In the genomic region with DNA sequence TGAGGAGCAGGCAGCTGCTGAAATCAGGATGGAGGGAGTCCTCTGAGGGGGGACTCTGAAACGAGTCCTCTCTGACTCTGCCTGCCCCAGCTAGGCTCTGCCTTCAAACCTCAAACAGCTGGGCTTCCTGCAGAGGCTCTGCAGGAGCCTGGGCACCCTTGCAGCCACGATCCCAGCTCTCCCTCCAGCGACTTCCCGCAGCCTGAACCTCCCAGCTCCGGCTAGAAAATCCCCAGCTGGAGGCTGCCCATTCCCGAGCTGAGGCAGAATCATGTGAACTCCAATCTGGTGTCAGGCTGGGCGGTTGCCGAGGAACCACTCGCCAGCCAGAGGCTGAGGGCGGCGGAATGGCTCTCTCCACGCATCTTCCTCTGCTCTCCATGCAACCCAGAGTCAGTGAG, we compare ENCODE assay signal across 1 cellular context.
TF ChIP-seq lines count a peak whose summit lies in the region.

A gene with protein sequence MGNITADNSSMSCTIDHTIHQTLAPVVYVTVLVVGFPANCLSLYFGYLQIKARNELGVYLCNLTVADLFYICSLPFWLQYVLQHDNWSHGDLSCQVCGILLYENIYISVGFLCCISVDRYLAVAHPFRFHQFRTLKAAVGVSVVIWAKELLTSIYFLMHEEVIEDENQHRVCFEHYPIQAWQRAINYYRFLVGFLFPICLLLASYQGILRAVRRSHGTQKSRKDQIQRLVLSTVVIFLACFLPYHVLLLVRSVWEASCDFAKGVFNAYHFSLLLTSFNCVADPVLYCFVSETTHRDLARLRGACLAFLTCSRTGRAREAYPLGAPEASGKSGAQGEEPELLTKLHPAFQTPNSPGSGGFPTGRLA (minus strand): TSS at position 204 of the 401 bp plus-strand sequence. CDS start 9,654 bp downstream, outside the sequence.

TF ChIP-seq in GM12878, 131 proteins besides CTCF, POLR2A, EP300 and RAD21 (continued from another document):
- TF ChIP-seq EED (IDR thresholded peaks at IDR 0.05; ENCODE audit: low read depth): 0 out of 2 replicates have a peak, but pooled peaks have one; percentile 31
